Comparison of ENCODE assay signal across 2 cellular contexts in the genomic region with DNA sequence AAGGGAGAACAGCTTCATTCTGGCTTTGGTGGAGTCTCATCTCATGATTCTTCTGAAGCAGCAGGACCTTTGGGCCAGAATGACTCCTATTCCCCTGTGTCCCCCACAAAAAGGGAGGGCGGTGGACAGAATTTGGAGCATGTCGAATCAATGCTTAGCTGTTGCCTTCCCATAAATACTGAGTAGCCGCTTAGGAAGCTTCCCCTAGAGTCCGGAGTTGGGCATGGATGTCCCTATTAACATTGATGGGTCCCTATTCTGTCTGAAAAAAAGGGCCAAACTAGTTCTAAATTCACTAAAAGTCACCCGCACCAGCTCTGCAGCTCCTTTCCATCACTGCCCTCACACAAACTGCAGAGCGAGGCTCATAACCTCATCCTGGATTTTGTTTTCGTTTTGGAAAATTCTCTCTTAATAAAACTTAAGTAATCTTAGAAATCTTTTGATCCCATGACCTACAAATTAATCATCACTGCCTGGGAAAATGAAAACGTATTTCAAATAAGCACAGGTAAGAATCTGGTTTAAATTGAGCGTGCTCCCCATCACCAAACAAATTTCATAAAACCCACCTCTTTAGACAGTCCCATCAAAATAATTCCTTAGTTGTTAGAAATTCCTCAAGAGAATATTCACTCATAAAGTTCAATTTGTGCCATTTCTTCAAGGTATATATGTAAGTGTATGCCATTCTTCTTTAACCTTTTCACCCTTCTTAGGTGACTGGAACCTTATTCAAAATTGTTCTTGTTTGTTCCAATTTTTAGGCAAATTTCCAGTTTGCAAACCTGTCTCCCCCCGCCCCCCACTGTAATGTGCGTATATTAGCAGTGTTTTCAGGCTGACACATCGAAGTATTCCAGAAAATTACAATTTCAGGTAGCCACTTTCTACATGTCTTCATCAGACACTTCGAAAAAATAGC.
A peak's percentile ranks its signal among the peaks of the same experiment; 100 is the strongest.
TF ChIP-seq lines count a peak whose summit lies in the region.

No MANE protein-coding gene starts in this region.

TF ChIP-seq in A549, 52 proteins besides CTCF, POLR2A, EP300 and RAD21 (continued from another document):
- TF ChIP-seq, protein P1, sequence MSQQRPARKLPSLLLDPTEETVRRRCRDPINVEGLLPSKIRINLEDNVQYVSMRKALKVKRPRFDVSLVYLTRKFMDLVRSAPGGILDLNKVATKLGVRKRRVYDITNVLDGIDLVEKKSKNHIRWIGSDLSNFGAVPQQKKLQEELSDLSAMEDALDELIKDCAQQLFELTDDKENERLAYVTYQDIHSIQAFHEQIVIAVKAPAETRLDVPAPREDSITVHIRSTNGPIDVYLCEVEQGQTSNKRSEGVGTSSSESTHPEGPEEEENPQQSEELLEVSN (IDR thresholded peaks at IDR 0.05; ENCODE audit: borderline replicate concordance, low read depth), result no peak
- TF ChIP-seq, protein P2, sequence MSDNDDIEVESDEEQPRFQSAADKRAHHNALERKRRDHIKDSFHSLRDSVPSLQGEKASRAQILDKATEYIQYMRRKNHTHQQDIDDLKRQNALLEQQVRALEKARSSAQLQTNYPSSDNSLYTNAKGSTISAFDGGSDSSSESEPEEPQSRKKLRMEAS (IDR thresholded peaks at IDR 0.05), result no peak
- TF ChIP-seq CBX8 (IDR thresholded peaks at IDR 0.05) (peak; percentile 89; the same call in 1 of the 2 replicates), RARB (CRISPR knock-in tag; IDR thresholded peaks at IDR 0.05) (no peak), RNF2 (IDR thresholded peaks at IDR 0.05; ENCODE audit: borderline replicate concordance, low read depth) (peak; percentile 96), MAZ (IDR thresholded peaks at IDR 0.05; ENCODE audit: borderline replicate concordance, low read depth, low read length) (no peak), BHLHE40 (IDR thresholded peaks at IDR 0.05; ENCODE audit: low read depth, low read length) (no peak), ZFP36 (IDR thresholded peaks at IDR 0.05; ENCODE audit: borderline replicate concordance, partially characterized antibody) (peak; percentile 12), NFE2L2 (conservative IDR thresholded peaks at IDR 0.05; ENCODE audit: low read length) (no peak)
- TF ChIP-seq, protein P3, sequence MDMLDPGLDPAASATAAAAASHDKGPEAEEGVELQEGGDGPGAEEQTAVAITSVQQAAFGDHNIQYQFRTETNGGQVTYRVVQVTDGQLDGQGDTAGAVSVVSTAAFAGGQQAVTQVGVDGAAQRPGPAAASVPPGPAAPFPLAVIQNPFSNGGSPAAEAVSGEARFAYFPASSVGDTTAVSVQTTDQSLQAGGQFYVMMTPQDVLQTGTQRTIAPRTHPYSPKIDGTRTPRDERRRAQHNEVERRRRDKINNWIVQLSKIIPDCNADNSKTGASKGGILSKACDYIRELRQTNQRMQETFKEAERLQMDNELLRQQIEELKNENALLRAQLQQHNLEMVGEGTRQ (IDR thresholded peaks at IDR 0.05), result no peak
TF ChIP-seq in A549: peak in this region for 3.

TF ChIP-seq in neural cell, 6 proteins besides CTCF, POLR2A, EP300 and RAD21 (continued from another document):
- TF ChIP-seq, protein P4, sequence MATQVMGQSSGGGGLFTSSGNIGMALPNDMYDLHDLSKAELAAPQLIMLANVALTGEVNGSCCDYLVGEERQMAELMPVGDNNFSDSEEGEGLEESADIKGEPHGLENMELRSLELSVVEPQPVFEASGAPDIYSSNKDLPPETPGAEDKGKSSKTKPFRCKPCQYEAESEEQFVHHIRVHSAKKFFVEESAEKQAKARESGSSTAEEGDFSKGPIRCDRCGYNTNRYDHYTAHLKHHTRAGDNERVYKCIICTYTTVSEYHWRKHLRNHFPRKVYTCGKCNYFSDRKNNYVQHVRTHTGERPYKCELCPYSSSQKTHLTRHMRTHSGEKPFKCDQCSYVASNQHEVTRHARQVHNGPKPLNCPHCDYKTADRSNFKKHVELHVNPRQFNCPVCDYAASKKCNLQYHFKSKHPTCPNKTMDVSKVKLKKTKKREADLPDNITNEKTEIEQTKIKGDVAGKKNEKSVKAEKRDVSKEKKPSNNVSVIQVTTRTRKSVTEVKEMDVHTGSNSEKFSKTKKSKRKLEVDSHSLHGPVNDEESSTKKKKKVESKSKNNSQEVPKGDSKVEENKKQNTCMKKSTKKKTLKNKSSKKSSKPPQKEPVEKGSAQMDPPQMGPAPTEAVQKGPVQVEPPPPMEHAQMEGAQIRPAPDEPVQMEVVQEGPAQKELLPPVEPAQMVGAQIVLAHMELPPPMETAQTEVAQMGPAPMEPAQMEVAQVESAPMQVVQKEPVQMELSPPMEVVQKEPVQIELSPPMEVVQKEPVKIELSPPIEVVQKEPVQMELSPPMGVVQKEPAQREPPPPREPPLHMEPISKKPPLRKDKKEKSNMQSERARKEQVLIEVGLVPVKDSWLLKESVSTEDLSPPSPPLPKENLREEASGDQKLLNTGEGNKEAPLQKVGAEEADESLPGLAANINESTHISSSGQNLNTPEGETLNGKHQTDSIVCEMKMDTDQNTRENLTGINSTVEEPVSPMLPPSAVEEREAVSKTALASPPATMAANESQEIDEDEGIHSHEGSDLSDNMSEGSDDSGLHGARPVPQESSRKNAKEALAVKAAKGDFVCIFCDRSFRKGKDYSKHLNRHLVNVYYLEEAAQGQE (IDR thresholded peaks at IDR 0.05; ENCODE audit: borderline replicate concordance), result no peak
TF ChIP-seq in neural cell: peak in this region for 1.
